ENCODE assay signal across 7 cellular contexts in the genomic region with DNA sequence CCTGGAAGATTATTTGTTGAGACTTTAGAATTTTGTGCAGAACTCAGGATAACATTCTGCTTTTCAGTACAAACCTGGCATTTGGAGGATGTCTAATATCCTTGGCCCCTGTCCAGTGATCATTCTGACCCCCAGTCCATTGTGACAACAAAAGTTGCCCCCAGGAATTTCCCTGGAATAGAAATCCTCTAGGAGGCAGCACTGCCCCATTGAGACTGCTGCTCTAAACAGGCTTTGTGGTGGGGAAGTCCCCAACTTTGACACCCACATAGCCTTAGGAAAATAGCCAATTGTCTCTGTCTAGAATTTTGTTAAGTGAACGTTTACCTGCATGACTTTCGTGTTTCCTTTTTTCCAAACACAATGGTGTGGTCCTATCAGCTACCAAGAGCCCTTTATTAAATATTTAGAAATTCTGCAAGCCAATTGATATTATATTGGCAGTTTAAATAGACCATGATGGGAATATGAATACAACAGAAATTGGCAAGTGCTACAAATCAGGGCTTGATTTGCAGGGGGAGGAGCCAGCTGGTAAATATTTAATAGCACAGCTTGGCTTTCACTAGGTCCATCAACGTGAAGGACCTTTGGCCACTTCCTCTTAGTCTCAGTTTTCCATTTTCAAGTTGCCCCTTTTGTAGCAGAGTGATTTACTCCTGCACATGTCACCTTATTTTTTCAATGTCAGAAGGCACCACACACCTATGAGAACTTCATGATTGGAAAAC.
DNase-seq lines count a peak whose midpoint lies in the region; ATAC-seq and TF ChIP-seq lines count a peak whose summit lies in the region.

No MANE protein-coding gene starts in this region.

- H3K27me3 ChIP-seq in tibial nerve = no peaks in the 10 kb centered on the region

- DNase-seq in RWPE1 (ENCODE audit: low spot score) (peak; percentile 48), head of caudate nucleus (peak in 31 of 42 donors; percentile 22 to 81 (median 52)), tibial nerve (ENCODE audit: low spot score in 2 of 2) (no peak)
- no peak for DNase-seq in activated T-cell treated with anti-CD3 and anti-CD28 coated beads, Interleukin-2, amount 50 U/mL, for 1 hour

- peak; percentile 57 for TF ChIP-seq CTCF in GM12873 (IDR thresholded peaks at IDR 0.05; ENCODE audit: insufficient read depth, low read depth, low read length, missing control alignments)
- peak; percentile 44 for TF ChIP-seq CTCF in RWPE1 (conservative IDR thresholded peaks at IDR 0.05; ENCODE audit: low read depth)
- TF ChIP-seq CTCF in tibial nerve (IDR thresholded peaks at IDR 0.05) = peak in 3 of 5 experiments; percentile 13 to 45 (median 36)

- CTCF ChIA-PET in RWPE1 (lab: Yijun Ruan, JAX) = interaction anchor here (0.6 to 0.8 kb wide), 4 partner anchors 46 to 1350 kb away, joined by 3 to 5 read pairs (median 4); no protein-coding TSS in a partner anchor

- intact Hi-C loops in head of caudate nucleus (cut with DNase I) = no loop called here

- no peak for TF ChIP-seq POLR2A in tibial nerve (IDR thresholded peaks at IDR 0.05)

- no peaks in the 10 kb centered on the region for H3K4me1 ChIP-seq in tibial nerve

- no peak for TF ChIP-seq EP300 in tibial nerve (IDR thresholded peaks at IDR 0.05)

- peaks cover 0 to 5% (median 0%) of the 10 kb centered on the region in 4 donors for H3K9me3 ChIP-seq in tibial nerve

- POLR2A ChIA-PET in RWPE1 (lab: Yijun Ruan, JAX; ENCODE audit: low non-redundant PET) = no interaction called here

- no peak overlapping the region for H3K27ac ChIP-seq in RWPE1
- no peak overlapping the region for H3K27ac ChIP-seq in tibial nerve

- H3K36me3 ChIP-seq in tibial nerve = no peaks in the 10 kb centered on the region

- H3K4me3 ChIP-seq in tibial nerve = no peak overlapping the region

- WGBS in tibial nerve, 2 donors = 54 to 56% methylated on average over 3 of the region's 3 CpGs

- ATAC-seq in HG02610 (IDR thresholded peaks at IDR 0.05; ENCODE audit: unreplicated experiment) (peak; percentile 92), HG03521 (IDR thresholded peaks at IDR 0.05; ENCODE audit: unreplicated experiment) (no peak)

Comparison
In these comparisons a context has a peak if more than half of its experiments do, and no peak if none do; other contexts are left out.
1. DNase-seq: peak in RWPE1 (single experiment) and head of caudate nucleus (31 of 42); none in tibial nerve (0 of 2) and activated T-cell treated with anti-CD3 and anti-CD28 coated beads, Interleukin-2, amount 50 U/mL, for 1 hour (single experiment).
2. Peak in every context shown above with its lines, with median percentiles within 50 percentile points of each other: CTCF ChIP-seq.